In genomic region chr6:26234421-26235239, GRCh38 we compare ENCODE assay signal across 8 cellular contexts.
DNase-seq lines count a peak whose midpoint lies in the region; ATAC-seq and TF ChIP-seq lines count a peak whose summit lies in the region.

No MANE protein-coding gene starts in this region.

- CTCF ChIA-PET in PC-9 (lab: Charles Lee): interaction anchor here (0.6 kb wide), 1 partner anchor 96 kb away, joined by 3 read pairs; no protein-coding TSS in a partner anchor
- CTCF ChIA-PET in activated naive CD4-positive, alpha-beta T cell treated with anti-CD3 and anti-CD28 coated beads for 36 hours (lab: Charles Lee): interaction anchor here (0.8 kb wide), 1 partner anchor 16 kb away, joined by 4 read pairs; a partner anchor contains a TSS

- H3K4me2 ChIP-seq in PC-9: peak overlapping the region; percentile 80

- no peaks in the 10 kb centered on the region for H3K9me3 ChIP-seq in PC-9 (ENCODE audit: insufficient read depth, low read depth)

- intact Hi-C loops in PC-9 (cut with micrococcal nuclease; ENCODE audit: unreplicated experiment): no loop called here
- intact Hi-C loops in activated naive CD4-positive, alpha-beta T cell treated with anti-CD3 and anti-CD28 coated beads for 36 hours (cut with micrococcal nuclease): loop anchor here (1.0 kb wide), 6 partner anchors 16 to 898 kb away; a partner anchor contains a TSS

- no peaks in the 10 kb centered on the region for H3K27me3 ChIP-seq in PC-9 (ENCODE audit: insufficient read depth, low read depth)

- H3F3A ChIP-seq in PC-9 (ENCODE audit: insufficient read depth, low read depth): peaks cover 23% of the 10 kb centered on the region

- peak overlapping the region; percentile 83 for H3K4me3 Mint-ChIP-seq in activated naive CD4-positive, alpha-beta T cell treated with anti-CD3 and anti-CD28 coated beads for 36 hours

- peak; percentile 50 for ATAC-seq in GM19395 (IDR thresholded peaks at IDR 0.05; ENCODE audit: unreplicated experiment)
- ATAC-seq in HG03460 (IDR thresholded peaks at IDR 0.05; ENCODE audit: unreplicated experiment): peak; percentile 51

- peak overlapping the region; percentile 70 for H3K4me3 ChIP-seq in PC-9

- H3K4me1 Mint-ChIP-seq in activated naive CD4-positive, alpha-beta T cell treated with anti-CD3 and anti-CD28 coated beads for 36 hours (ENCODE audit: low read depth): peaks cover 28% of the 10 kb centered on the region

- H3K4me1 ChIP-seq in PC-9 (replicated peaks; ENCODE audit: insufficient read depth): peaks cover 25% of the 10 kb centered on the region

- peak; percentile 59 for DNase-seq in COLO668 (lab: John Stamatoyannopoulos, UW; ENCODE audit: unreplicated experiment)
- peak; percentile 61 to 66 for DNase-seq in PC-9
- DNase-seq in activated naive CD4-positive, alpha-beta T cell treated with anti-CD3 and anti-CD28 coated beads for 36 hours: peak; percentile 90
- DNase-seq in glomerular visceral epithelial cell (ENCODE audit: extremely low spot score): peak; percentile 59
- peak; percentile 78 for DNase-seq in pons (ENCODE audit: low spot score)
- no peak for DNase-seq in NCI-H1930 (lab: John Stamatoyannopoulos, UW)

- peak overlapping the region; percentile 87 for H2AFZ ChIP-seq in PC-9

- POLR2A ChIA-PET in PC-9 (lab: Charles Lee; ENCODE audit: unreplicated experiment): interaction anchor here (0.6 to 1.8 kb wide), 10 partner anchors 11 to 361 kb away, joined by 3 to 16 read pairs (median 5); a partner anchor contains a TSS

- TF ChIP-seq CTCF in PC-9 (conservative IDR thresholded peaks at IDR 0.05): no peak

- H3K9me3 Mint-ChIP-seq in activated naive CD4-positive, alpha-beta T cell treated with anti-CD3 and anti-CD28 coated beads for 36 hours: no peaks in the 10 kb centered on the region

- no peaks in the 10 kb centered on the region for H4K20me1 ChIP-seq in PC-9 (ENCODE audit: insufficient read depth)

- H3K27ac Mint-ChIP-seq in activated naive CD4-positive, alpha-beta T cell treated with anti-CD3 and anti-CD28 coated beads for 36 hours: peak overlapping the region; percentile 100

- peak overlapping the region; percentile 57 for H3K27ac ChIP-seq in PC-9

- H3K36me3 ChIP-seq in PC-9 (ENCODE audit: low read depth): no peaks in the 10 kb centered on the region

- H3K27me3 Mint-ChIP-seq in activated naive CD4-positive, alpha-beta T cell treated with anti-CD3 and anti-CD28 coated beads for 36 hours (ENCODE audit: low read depth): peaks cover 3% of the 10 kb centered on the region

- peaks cover 12% of the 10 kb centered on the region for H3K36me3 Mint-ChIP-seq in activated naive CD4-positive, alpha-beta T cell treated with anti-CD3 and anti-CD28 coated beads for 36 hours (ENCODE audit: low read depth)

- no peaks in the 10 kb centered on the region for H3K9me2 ChIP-seq in PC-9 (ENCODE audit: insufficient read depth)

- H3K79me2 ChIP-seq in PC-9 (ENCODE audit: low read depth): no peaks in the 10 kb centered on the region

- TSS peak; percentile 99 for BruUV-seq in PC-9 (replicated peaks; lab: Mats Ljungman, UMichigan)

Comparison
In these comparisons a context has a peak if more than half of its experiments do, and no peak if none do; other contexts are left out.
1. DNase-seq: peak in COLO668 (single experiment), PC-9 (2 of 2), activated naive CD4-positive, alpha-beta T cell treated with anti-CD3 and anti-CD28 coated beads for 36 hours (single experiment), glomerular visceral epithelial cell (single experiment) and pons (single experiment); none in NCI-H1930 (0 of 2).